Comparison of ENCODE assay signal across 15 cellular contexts in genomic region chr6:149130093-149130872, GRCh38.
DNase-seq lines count a peak whose midpoint lies in the region; FAIRE-seq and TF ChIP-seq lines count a peak whose summit lies in the region.
"Had no signal": no experiment of that assay in that cellular context is flagged by ENCODE, and none has a peak within 500 bp of the region (broad histone marks: within the 10 kb centered on the region; RNA-seq: fewer than 3 reads in every experiment).

No MANE protein-coding gene starts in this region.

- DNase-seq in SIG-M5 treated with dmso at 0.1 percent for 504 hours (lab: John Stamatoyannopoulos, UW; ENCODE audit: unreplicated experiment) (peak; percentile 17), SIG-M5 (lab: John Stamatoyannopoulos, UW) (no peak), LNCaP clone FGC (ENCODE audit: low read depth) (peak; percentile 70), esophagus muscularis mucosa (ENCODE audit: extremely low spot score) (peak; percentile 31), prostate gland (ENCODE audit: low spot score) (peak; percentile 79), GM19239 (ENCODE audit: insufficient read length, low spot score) (no peak), GM20000 (ENCODE audit: low spot score) (no peak)
- DNase-seq in activated CD4-positive, CD25-positive, alpha-beta regulatory T cell treated with anti-CD3 and anti-CD28 coated beads, Interleukin-2, amount 50 U/mL, for 72 hours: no peak
- DNase-seq: endodermal cell, mucosa of descending colon, sigmoid colon, T-helper 9 cell, testis had no signal

- no peaks in the 10 kb centered on the region for H3K36me3 ChIP-seq in esophagus muscularis mucosa
- no peaks in the 10 kb centered on the region for H3K36me3 ChIP-seq in prostate gland
- H3K36me3 ChIP-seq: sigmoid colon had no signal

- TF ChIP-seq POLR2A in esophagus muscularis mucosa (IDR thresholded peaks at IDR 0.05; ENCODE audit: low read depth) (no peak), prostate gland (IDR thresholded peaks at IDR 0.05) (no peak)

- no peaks in the 10 kb centered on the region for H3K9me3 ChIP-seq in esophagus muscularis mucosa
- H3K9me3 ChIP-seq in prostate gland: no peaks in the 10 kb centered on the region
- H3K9me3 ChIP-seq: mucosa of descending colon, sigmoid colon, testis had no signal

- H3K4me3 ChIP-seq in LNCaP clone FGC (ENCODE audit: low read depth, low read length) (no peak overlapping the region), esophagus muscularis mucosa (no peak overlapping the region), prostate gland (no peak overlapping the region)
- H3K4me3 ChIP-seq: mucosa of descending colon, sigmoid colon, testis had no signal

- 89% methylated on average over 7 of the region's 8 CpGs for WGBS in esophagus muscularis mucosa
- WGBS in prostate gland: 27% methylated on average over 8 of the region's 8 CpGs

- no peak for TF ChIP-seq EP300 in esophagus muscularis mucosa (IDR thresholded peaks at IDR 0.05)

- H3K27ac ChIP-seq in esophagus muscularis mucosa (replicated peaks in 1 of 4) (no peak overlapping the region), prostate gland (peak overlapping the region; percentile 77 to 81)
- H3K27ac ChIP-seq: 22Rv1, testis had no signal

- H3K27me3 ChIP-seq in esophagus muscularis mucosa (no peaks in the 10 kb centered on the region), prostate gland (replicated peaks; ENCODE audit: insufficient read depth) (no peaks in the 10 kb centered on the region)
- H3K27me3 ChIP-seq: sigmoid colon, testis had no signal

- no peak for FAIRE-seq in GM19239 (lab: Jason Lieb, UNC)
- FAIRE-seq: D721Med had no signal

- intact Hi-C loops in esophagus muscularis mucosa (cut with DNase I) (no loop called here), prostate gland (cut with DNase I) (no loop called here)

- no peaks in the 10 kb centered on the region for H3K4me1 ChIP-seq in esophagus muscularis mucosa
- peaks cover 16% of the 10 kb centered on the region for H3K4me1 ChIP-seq in prostate gland (replicated peaks)
- H3K4me1 ChIP-seq: testis had no signal

- no peak for TF ChIP-seq CTCF in LNCaP clone FGC (IDR thresholded peaks at IDR 0.05; ENCODE audit: control insufficient read depth, extremely low read depth, insufficient read depth)
- TF ChIP-seq CTCF in esophagus muscularis mucosa (IDR thresholded peaks at IDR 0.05): no peak
- TF ChIP-seq CTCF in prostate gland (IDR thresholded peaks at IDR 0.05): no peak
- no peak for TF ChIP-seq CTCF in GM20000 (IDR thresholded peaks at IDR 0.05; ENCODE audit: extremely low read depth, missing control alignments)

Comparison
In these comparisons a context has a peak if more than half of its experiments do, and no peak if none do; other contexts are left out.
1. DNase-seq: peak in SIG-M5 treated with dmso at 0.1 percent for 504 hours (single experiment), LNCaP clone FGC (single experiment), esophagus muscularis mucosa (single experiment) and prostate gland (single experiment); none in SIG-M5 (single experiment), GM19239 (single experiment), activated CD4-positive, CD25-positive, alpha-beta regulatory T cell treated with anti-CD3 and anti-CD28 coated beads, Interleukin-2, amount 50 U/mL, for 72 hours (single experiment) and GM20000 (single experiment).
2. H3K27ac ChIP-seq: peak in prostate gland (2 of 2); none in esophagus muscularis mucosa (0 of 4).